ENCODE assay signal across 9 cellular contexts in genomic region chr18:76450452-76450851, GRCh38. TPM values are rescaled to one million over a fixed set of nuclear protein-coding genes. Genes with fewer than 3 reads are reported as not detected.
DNase-seq lines count a peak whose midpoint lies in the region; ATAC-seq and TF ChIP-seq lines count a peak whose summit lies in the region.
"Had no signal": no experiment of that assay in that cellular context is flagged by ENCODE, and none has a peak within 500 bp of the region (broad histone marks: within the 10 kb centered on the region; RNA-seq: fewer than 3 reads in every experiment).

No MANE protein-coding gene starts in this region.

- intact Hi-C loops in ascending aorta (cut with DNase I), result loop anchor here (10.0 kb wide), 2 partner anchors 374 to 1956 kb away; partner anchors contain the start of genes CNDP2 and ZNF236

- peaks cover 49% of the 10 kb centered on the region for H3K4me1 ChIP-seq in HUES48 (ENCODE audit: control insufficient read depth, insufficient read depth, low read length)
- peaks cover 4 to 15% of the 10 kb centered on the region in 2 donors for H3K4me1 ChIP-seq in ascending aorta

- peak overlapping the region; percentile 58 to 95 (median 90) for H3K27ac Mint-ChIP-seq in immature natural killer cell
- H3K27ac Mint-ChIP-seq in stimulated activated naive CD8-positive, alpha-beta T cell treated with anti-CD3 and anti-CD28 coated beads, Interleukin-15, amount 100 ng/mL, for 72 hours, result peak overlapping the region; percentile 52 to 87

- DNase-seq in ascending aorta (ENCODE audit: low spot score in 2 of 2), result peak in 1 of 2 donors; percentile 62
- DNase-seq in immature natural killer cell, result no peak
- DNase-seq in stimulated activated naive CD8-positive, alpha-beta T cell treated with anti-CD3 and anti-CD28 coated beads, Interleukin-15, amount 100 ng/mL, for 72 hours, result no peak
- DNase-seq in middle frontal gyrus (ENCODE audit: extremely low spot score, low spot score), result no peak
- DNase-seq in SK-N-DZ (ENCODE audit: low spot score), result no peak
- DNase-seq in ecto neural progenitor cell (ENCODE audit: low spot score), result no peak
- DNase-seq in NCI-H524 treated with DMSO at 0.1 percent for 48 hours (lab: John Stamatoyannopoulos, UW), result no peak

- H3K36me3 ChIP-seq in HUES48 (ENCODE audit: control insufficient read depth, insufficient read depth, low read length) (no peaks in the 10 kb centered on the region), ascending aorta (no peaks in the 10 kb centered on the region)

- no peak overlapping the region for H3K9ac ChIP-seq in HUES48 (ENCODE audit: low read depth, low read length)
- H3K9ac ChIP-seq: KMS-11 had no signal

- no peaks in the 10 kb centered on the region for H3K9me3 ChIP-seq in HUES48 (ENCODE audit: control insufficient read depth, insufficient read depth, low read length)
- H3K9me3 ChIP-seq in ascending aorta, result no peaks in the 10 kb centered on the region

- peak overlapping the region; percentile 50 for H3K4me3 ChIP-seq in HUES48 (ENCODE audit: low read depth, low read length)
- peak overlapping the region; percentile 59 to 62 for H3K4me3 ChIP-seq in ascending aorta

- H3K27ac ChIP-seq in HUES48 (ENCODE audit: low read depth, low read length) (peak overlapping the region; percentile 62), ascending aorta (peak overlapping the region; percentile 58 to 73)
- H3K27ac ChIP-seq: KMS-11 had no signal

- no peaks in the 10 kb centered on the region for H3K36me3 Mint-ChIP-seq in immature natural killer cell

- H3K4me1 Mint-ChIP-seq in immature natural killer cell, result peaks cover 74 to 80% of the 10 kb centered on the region in 2 donors
- H3K4me1 Mint-ChIP-seq in stimulated activated naive CD8-positive, alpha-beta T cell treated with anti-CD3 and anti-CD28 coated beads, Interleukin-15, amount 100 ng/mL, for 72 hours, result peaks cover 64% of the 10 kb centered on the region

- no peak for ATAC-seq in stimulated activated naive CD8-positive, alpha-beta T cell treated with anti-CD3 and anti-CD28 coated beads, Interleukin-15, amount 100 ng/mL, for 72 hours

- H3K27me3 Mint-ChIP-seq in immature natural killer cell (ENCODE audit: low read depth in 3 of 3), result peaks cover 0 to 3% (median 1%) of the 10 kb centered on the region in 3 donors
- H3K27me3 Mint-ChIP-seq in stimulated activated naive CD8-positive, alpha-beta T cell treated with anti-CD3 and anti-CD28 coated beads, Interleukin-15, amount 100 ng/mL, for 72 hours, result no peaks in the 10 kb centered on the region

- peaks cover 0 to 1% (median 0%) of the 10 kb centered on the region in 6 donors for H3K9me3 Mint-ChIP-seq in immature natural killer cell
- H3K9me3 Mint-ChIP-seq in stimulated activated naive CD8-positive, alpha-beta T cell treated with anti-CD3 and anti-CD28 coated beads, Interleukin-15, amount 100 ng/mL, for 72 hours, result no peaks in the 10 kb centered on the region

- no peak for TF ChIP-seq CTCF in ascending aorta (IDR thresholded peaks at IDR 0.05)

- peak overlapping the region; percentile 88 to 97 (median 93) for H3K4me3 Mint-ChIP-seq in immature natural killer cell
- peak overlapping the region; percentile 78 to 85 for H3K4me3 Mint-ChIP-seq in stimulated activated naive CD8-positive, alpha-beta T cell treated with anti-CD3 and anti-CD28 coated beads, Interleukin-15, amount 100 ng/mL, for 72 hours

- H3K27me3 ChIP-seq in HUES48 (ENCODE audit: control insufficient read depth, insufficient read depth, low read length), result peaks cover 31% of the 10 kb centered on the region
- no peaks in the 10 kb centered on the region for H3K27me3 ChIP-seq in ascending aorta

RNA-seq across cellular contexts. Expression of gene ZNF516, which starts 44.6 kb away (rescaled TPM):
- total RNA-seq in ascending aorta, result 21.6 TPM
- polyA plus RNA-seq in immature natural killer cell, result 1 to 10 TPM; 1.2 to 6.1 (median 2.0) TPM
- 18.9 and 25.6 TPM in 2 replicates for polyA plus RNA-seq in SK-N-DZ (2014; cell fraction: cytosol; rRNA removed)
- 14.5 and 25.3 TPM in 2 replicates for polyA plus RNA-seq in SK-N-DZ (2014; cell fraction: nucleus; rRNA removed)
